17 cellular contexts compared by ENCODE assay signal in genomic region chr10:131050162-131050766, GRCh38.
DNase-seq lines count a peak whose midpoint lies in the region; ATAC-seq and TF ChIP-seq lines count a peak whose summit lies in the region.
"Had no signal": no experiment of that assay in that cellular context is flagged by ENCODE, and none has a peak within 500 bp of the region (broad histone marks: within the 10 kb centered on the region; RNA-seq: fewer than 3 reads in every experiment).

No MANE protein-coding gene starts in this region.

- no peak overlapping the region for H2AFZ ChIP-seq in osteoblast (ENCODE audit: low read length)

- no peaks in the 10 kb centered on the region for H3K36me3 Mint-ChIP-seq in stimulated activated naive CD8-positive, alpha-beta T cell treated with anti-CD3 and anti-CD28 coated beads, Interleukin-15, Interleukin-2, amounts not matched to agents 100 ng/mL and 50 ng/mL, for 24 hours (ENCODE audit: low read depth)
- H3K36me3 Mint-ChIP-seq: CD4-positive, CD25-positive, alpha-beta regulatory T cell; CD8-positive, alpha-beta memory T cell had no signal

- H3K27ac Mint-ChIP-seq in stimulated activated naive CD8-positive, alpha-beta T cell treated with anti-CD3 and anti-CD28 coated beads, Interleukin-15, Interleukin-2, amounts not matched to agents 100 ng/mL and 50 ng/mL, for 24 hours = peak overlapping the region; percentile 26
- H3K27ac Mint-ChIP-seq: CD4-positive, CD25-positive, alpha-beta regulatory T cell; CD8-positive, alpha-beta memory T cell had no signal

- H3K9me3 ChIP-seq in HEK293 (ENCODE audit: control insufficient read depth, insufficient read depth, low read depth, low read length) (no peaks in the 10 kb centered on the region), osteoblast (ENCODE audit: low read depth, low read length) (no peaks in the 10 kb centered on the region)
- H3K9me3 ChIP-seq: BE2C had no signal

- no peak overlapping the region for H3K4me3 Mint-ChIP-seq in stimulated activated naive CD8-positive, alpha-beta T cell treated with anti-CD3 and anti-CD28 coated beads, Interleukin-15, Interleukin-2, amounts not matched to agents 100 ng/mL and 50 ng/mL, for 24 hours
- H3K4me3 Mint-ChIP-seq: CD4-positive, CD25-positive, alpha-beta regulatory T cell; CD8-positive, alpha-beta memory T cell; H9 had no signal

- no peak overlapping the region for H3K4me3 ChIP-seq in HEK293 (ENCODE audit: low read depth, low read length)
- no peak overlapping the region for H3K4me3 ChIP-seq in osteoblast (ENCODE audit: insufficient read depth, low read length)
- H3K4me3 ChIP-seq: K562 had no signal

- H3K27me3 ChIP-seq in osteoblast (ENCODE audit: insufficient read depth, low read length) = no peaks in the 10 kb centered on the region
- H3K27me3 ChIP-seq: BE2C had no signal

- no peaks in the 10 kb centered on the region for H3K79me2 ChIP-seq in osteoblast (ENCODE audit: insufficient read depth, low read length)

- TF ChIP-seq CTCF in HEK293 (tag by site-specific recombination; IDR thresholded peaks at IDR 0.05) (no peak), osteoblast (IDR thresholded peaks at IDR 0.05; ENCODE audit: extremely low read depth, low read depth, low read length) (no peak)

- no peaks in the 10 kb centered on the region for H3K27me3 Mint-ChIP-seq in stimulated activated naive CD8-positive, alpha-beta T cell treated with anti-CD3 and anti-CD28 coated beads, Interleukin-15, Interleukin-2, amounts not matched to agents 100 ng/mL and 50 ng/mL, for 24 hours
- H3K27me3 Mint-ChIP-seq: CD4-positive, CD25-positive, alpha-beta regulatory T cell; CD8-positive, alpha-beta memory T cell had no signal

- H3K36me3 ChIP-seq in HEK293 (ENCODE audit: control insufficient read depth in 2 of 2, insufficient read depth in 1 of 2, low read length in 2 of 2) (no peaks in the 10 kb centered on the region), osteoblast (ENCODE audit: insufficient read depth, low read length) (no peaks in the 10 kb centered on the region)
- H3K36me3 ChIP-seq: BE2C had no signal

- DNase-seq in Daoy (ENCODE audit: low read depth) (peak; percentile 13), osteoblast (ENCODE audit: insufficient read length, low spot score, missing footprints) (no peak)
- no peak for DNase-seq in stimulated activated naive CD4-positive, alpha-beta T cell (lab: John Stamatoyannopoulos, UW)
- DNase-seq: ACHN; BE2C; C1 segment of cervical spinal cord; CD4-positive, CD25-positive, alpha-beta regulatory T cell; CD8-positive, alpha-beta memory T cell; COR-L47; GDM1; GOT3; H9; IMR-90 had no signal

- H4K20me1 ChIP-seq in osteoblast (ENCODE audit: insufficient read depth, low read length) = no peaks in the 10 kb centered on the region

- ATAC-seq in esophagus mucosa = peak; percentile 22
- ATAC-seq: K562 had no signal

- no peaks in the 10 kb centered on the region for H3K9me3 Mint-ChIP-seq in stimulated activated naive CD8-positive, alpha-beta T cell treated with anti-CD3 and anti-CD28 coated beads, Interleukin-15, Interleukin-2, amounts not matched to agents 100 ng/mL and 50 ng/mL, for 24 hours

- H3K4me1 Mint-ChIP-seq in stimulated activated naive CD8-positive, alpha-beta T cell treated with anti-CD3 and anti-CD28 coated beads, Interleukin-15, Interleukin-2, amounts not matched to agents 100 ng/mL and 50 ng/mL, for 24 hours (ENCODE audit: low read depth) = no peaks in the 10 kb centered on the region
- H3K4me1 Mint-ChIP-seq: CD4-positive, CD25-positive, alpha-beta regulatory T cell; CD8-positive, alpha-beta memory T cell had no signal

- H3K4me2 ChIP-seq in osteoblast (ENCODE audit: insufficient read depth, low read length) = no peak overlapping the region

- POLR2A ChIA-PET in HEK293 (lab: Yijun Ruan, JAX) = no interaction called here

- H3K27ac ChIP-seq in HEK293 (ENCODE audit: extremely low read depth, low read depth, low read length) (no peak overlapping the region), osteoblast (ENCODE audit: low read depth, low read length) (no peak overlapping the region)

- CTCF ChIA-PET in HEK293 (lab: Yijun Ruan, JAX) = no interaction called here

- H3K4me1 ChIP-seq in HEK293 (ENCODE audit: control insufficient read depth, insufficient read depth, low read length) (no peaks in the 10 kb centered on the region), osteoblast (ENCODE audit: insufficient read depth, low read length) (no peaks in the 10 kb centered on the region)
- H3K4me1 ChIP-seq: BE2C had no signal

TF ChIP-seq in HEK293, 187 proteins besides CTCF, POLR2A, EP300 and RAD21:
- peak; percentile 19; the same call in 1 of the 2 replicates for TF ChIP-seq EGR2 (tag by site-specific recombination; IDR thresholded peaks at IDR 0.05; ENCODE audit: low read depth)
- TF ChIP-seq ZNF366 (tag by site-specific recombination; conservative IDR thresholded peaks at IDR 0.05) = no peak
- TF ChIP-seq ZBTB21 (tag by site-specific recombination; IDR thresholded peaks at IDR 0.05) = peak; percentile 48
